9 cellular contexts compared by ENCODE assay signal in genomic region chr3:193701896-193702644, GRCh38.
DNase-seq lines count a peak whose midpoint lies in the region; ATAC-seq and TF ChIP-seq lines count a peak whose summit lies in the region.
"Had no signal": no experiment of that assay in that cellular context is flagged by ENCODE, and none has a peak within 500 bp of the region (broad histone marks: within the 10 kb centered on the region; RNA-seq: fewer than 3 reads in every experiment).

No MANE protein-coding gene starts in this region.

- intact Hi-C loops in lower lobe of right lung (cut with DNase I) = no loop called here
- intact Hi-C loops in ovary (cut with DNase I) = no loop called here

- peaks cover 9% of the 10 kb centered on the region for H3K36me3 ChIP-seq in lower lobe of right lung
- no peaks in the 10 kb centered on the region for H3K36me3 ChIP-seq in ovary

- H3K4me3 ChIP-seq in lower lobe of right lung = no peak overlapping the region
- H3K4me3 ChIP-seq in ovary = no peak overlapping the region

- TF ChIP-seq POLR2A in ovary (IDR thresholded peaks at IDR 0.05) = no peak

- TF ChIP-seq CTCF in lower lobe of right lung (IDR thresholded peaks at IDR 0.05) (no peak), ovary (IDR thresholded peaks at IDR 0.05) (no peak)

- H3K27ac ChIP-seq in lower lobe of right lung (no peak overlapping the region), ovary (no peak overlapping the region)

- ATAC-seq in GM18868 (IDR thresholded peaks at IDR 0.05; ENCODE audit: unreplicated experiment) (peak; percentile 79), HG02884 (IDR thresholded peaks at IDR 0.05; ENCODE audit: unreplicated experiment) (peak; percentile 64), lower lobe of right lung (no peak)

- no peak for TF ChIP-seq EP300 in ovary (IDR thresholded peaks at IDR 0.05)

- H3K4me1 ChIP-seq in lower lobe of right lung (no peaks in the 10 kb centered on the region), ovary (ENCODE audit: insufficient read depth) (peaks cover 1% of the 10 kb centered on the region)

- H3K9me3 ChIP-seq in lower lobe of right lung (no peaks in the 10 kb centered on the region), ovary (no peaks in the 10 kb centered on the region)

- 89 to 94% (median 91%) methylated on average over 12 of the region's 12 CpGs for WGBS in ovary, 3 donors

- H3K27me3 ChIP-seq in lower lobe of right lung (ENCODE audit: low read depth) (no peaks in the 10 kb centered on the region), ovary (no peaks in the 10 kb centered on the region)

- DNase-seq in OCI-M1 (lab: John Stamatoyannopoulos, UW) = peak; percentile 43
- peak; percentile 50 for DNase-seq in non-pigmented ciliary epithelial cell (ENCODE audit: low read depth)
- DNase-seq in lower lobe of right lung = no peak
- DNase-seq in activated naive CD4-positive, alpha-beta T cell treated with Interleukin-2 at 50 U/mL for 16 hours = no peak
- DNase-seq in ovary = no peak
- no peak for DNase-seq in stimulated activated CD4-positive, alpha-beta T cell treated with anti-CD3 and anti-CD28 coated beads, Interleukin-4, amount 100 ng/mL, for 1 hour
- DNase-seq: NCI-H345 had no signal

Comparison
In these comparisons a context has a peak if more than half of its experiments do, and no peak if none do; other contexts are left out.
1. ATAC-seq: peak in GM18868 (single experiment) and HG02884 (single experiment); none in lower lobe of right lung (0 of 2).
2. DNase-seq: peak in OCI-M1 (single experiment) and non-pigmented ciliary epithelial cell (single experiment); none in lower lobe of right lung (single experiment), activated naive CD4-positive, alpha-beta T cell treated with Interleukin-2 at 50 U/mL for 16 hours (single experiment), ovary (0 of 5) and stimulated activated CD4-positive, alpha-beta T cell treated with anti-CD3 and anti-CD28 coated beads, Interleukin-4, amount 100 ng/mL, for 1 hour (single experiment).